28 cellular contexts compared by ENCODE assay signal in the genomic region with DNA sequence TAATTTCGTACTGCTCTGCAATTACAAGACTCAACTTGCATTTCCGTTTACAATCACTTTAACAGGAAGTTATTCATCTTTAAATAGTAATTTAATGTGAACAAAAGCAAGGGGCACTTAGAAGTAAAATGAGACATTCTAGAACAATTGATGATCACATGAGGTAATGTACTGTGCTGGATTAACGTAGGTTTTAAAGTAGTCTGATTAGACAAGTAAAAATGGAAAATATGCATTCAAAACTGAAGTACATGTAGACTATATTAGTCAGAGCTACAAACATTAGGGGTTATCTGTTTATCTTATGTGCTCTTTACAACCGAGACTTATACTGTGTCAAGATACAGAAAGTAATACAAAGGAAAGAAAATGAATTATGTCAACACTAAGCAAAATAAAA.
A peak's percentile ranks its signal among the peaks of the same experiment; 100 is the strongest.
DNase-seq lines count a peak whose midpoint lies in the region; ATAC-seq, FAIRE-seq and TF ChIP-seq lines count a peak whose summit lies in the region.
"Had no signal": no experiment of that assay in that cellular context is flagged by ENCODE, and none has a peak within 500 bp of the region (broad histone marks: within the 10 kb centered on the region; RNA-seq: fewer than 3 reads in every experiment).

No MANE protein-coding gene starts in this region.

- no peak for TF ChIP-seq RAD21 in HepG2 (CRISPR knock-in tag; IDR thresholded peaks at IDR 0.05)

- H3K79me2 ChIP-seq in HepG2 (ENCODE audit: insufficient read depth, low read length), result no peaks in the 10 kb centered on the region

- DNase-seq in DMS153 treated with DMSO at 0.1 percent for 48 hours (lab: John Stamatoyannopoulos, UW; ENCODE audit: unreplicated experiment) (peak; percentile 34), HS-5 (ENCODE audit: low read depth) (peak; percentile 8), NCI-H748 (lab: John Stamatoyannopoulos, UW; ENCODE audit: unreplicated experiment) (peak; percentile 77), epithelial cell of esophagus (ENCODE audit: low read depth) (peak; percentile 79), HepG2 (ENCODE audit: low spot score) (no peak)
- no peak for DNase-seq in activated naive CD4-positive, alpha-beta T cell treated with Interleukin-2 at 50 U/mL for 16 hours
- DNase-seq in activated naive CD4-positive, alpha-beta T cell (lab: John Stamatoyannopoulos, UW), result no peak
- DNase-seq: activated CD4-positive, alpha-beta T cell treated with anti-CD3 and anti-CD28 coated beads, Interleukin-2, amount 10 ng/mL, durations not matched to agents 7 days and 5 days; activated gamma-delta T cell; activated T-cell treated with anti-CD3 and anti-CD28 coated beads, Interleukin-2, amount 50 U/mL, for 24 hours; adrenal gland; brain microvascular endothelial cell; DND-41; erythroblast; islet precursor cell; left ventricle myocardium superior; natural killer cell; NCI-H226; OCI-M1; SW 1271; T1000; uterus had no signal

- no peak for FAIRE-seq in HepG2 (lab: Jason Lieb, UNC)
- FAIRE-seq: GM18507 had no signal

- no peak overlapping the region for H3K4me3 ChIP-seq in epithelial cell of esophagus (ENCODE audit: low read length)
- H3K4me3 ChIP-seq in HepG2 (replicated peaks in 1 of 3; ENCODE audit: insufficient read depth in 1 of 3, low read depth in 2 of 3, low read length in 3 of 3), result no peak overlapping the region
- H3K4me3 ChIP-seq: adrenal gland; BLaER1 treated with 17β-estradiol and CSF1 and Interleukin-3, amounts not matched to agents 10 nM and 100 nM; GM23338; uterus had no signal

- H3K27me3 ChIP-seq in HepG2 (ENCODE audit: control insufficient read depth in 1 of 2, insufficient read depth in 2 of 2, low read length in 2 of 2), result no peaks in the 10 kb centered on the region
- H3K27me3 ChIP-seq: adrenal gland; BLaER1 treated with 17β-estradiol and CSF1 and Interleukin-3, amounts not matched to agents 10 nM and 100 nM; brain microvascular endothelial cell; uterus had no signal

- no peak overlapping the region for H3K9ac ChIP-seq in HepG2 (ENCODE audit: insufficient read depth, low read depth, low read length)
- H3K9ac ChIP-seq: BLaER1 treated with 17β-estradiol and CSF1 and Interleukin-3, amounts not matched to agents 10 nM and 100 nM had no signal

- H2AFZ ChIP-seq in HepG2 (ENCODE audit: low read length), result no peak overlapping the region
- H2AFZ ChIP-seq: GM23338 had no signal

- no peak for TF ChIP-seq CTCF in epithelial cell of esophagus (IDR thresholded peaks at IDR 0.05; ENCODE audit: insufficient read depth, low read depth, low read length, missing control alignments)
- TF ChIP-seq CTCF in HepG2 (CRISPR knock-in tag; IDR thresholded peaks at IDR 0.05), result no peak

- no peak for TF ChIP-seq POLR2A in HepG2 (IDR thresholded peaks at IDR 0.05; ENCODE audit: insufficient read depth in 1 of 2, low read depth in 2 of 2, low read length in 2 of 2)

- H3K4me1 ChIP-seq in HepG2 (ENCODE audit: insufficient read depth, low read length), result no peaks in the 10 kb centered on the region
- H3K4me1 ChIP-seq: adrenal gland; BLaER1 treated with 17β-estradiol and CSF1 and Interleukin-3, amounts not matched to agents 10 nM and 100 nM; uterus had no signal

- H3K4me2 ChIP-seq in HepG2 (ENCODE audit: low read depth, low read length), result no peak overlapping the region
- H3K4me2 ChIP-seq: BLaER1 treated with 17β-estradiol and CSF1 and Interleukin-3, amounts not matched to agents 10 nM and 100 nM; GM23338 had no signal

- TF ChIP-seq EP300 in HepG2 (IDR thresholded peaks at IDR 0.05; ENCODE audit: low read depth in 2 of 2, low read length in 2 of 2) (no peak), HepG2 (CRISPR knock-in tag; IDR thresholded peaks at IDR 0.05; ENCODE audit: borderline replicate concordance) (no peak)

- ATAC-seq in HepG2, result no peak
- ATAC-seq in GM21381 (IDR thresholded peaks at IDR 0.05; ENCODE audit: unreplicated experiment), result no peak
- ATAC-seq: GM23338, left ventricle myocardium superior, natural killer cell, Right ventricle myocardium inferior, WTC11 had no signal

- in situ Hi-C loops in HepG2 (cut with HindIII; ENCODE audit: extremely low pct_ligation_motif_present, low pct_unique_long_range_greater_than_20kb), result no loop called here

- WGBS in HepG2 (ENCODE audit: low lambda C conversion rate), result under 1% methylated on average over 4 of the region's 4 CpGs

- no peaks in the 10 kb centered on the region for H3K9me3 ChIP-seq in HepG2 (ENCODE audit: low read length)
- H3K9me3 ChIP-seq: adrenal gland; BLaER1 treated with 17β-estradiol and CSF1 and Interleukin-3, amounts not matched to agents 10 nM and 100 nM; uterus had no signal

- H3K36me3 ChIP-seq in HepG2 (replicated peaks in 1 of 2; ENCODE audit: control insufficient read depth in 1 of 2, insufficient read depth in 2 of 2, low read length in 2 of 2), result no peaks in the 10 kb centered on the region
- H3K36me3 ChIP-seq: adrenal gland; BLaER1 treated with 17β-estradiol and CSF1 and Interleukin-3, amounts not matched to agents 10 nM and 100 nM; brain microvascular endothelial cell; uterus had no signal

- BruUV-seq in HepG2 (replicated peaks; lab: Mats Ljungman, UMichigan), result no TSS peak

- POLR2A ChIA-PET in HepG2 (lab: Yijun Ruan, JAX), result no interaction called here

- no peak overlapping the region for H3K27ac ChIP-seq in HepG2 (ENCODE audit: extremely low read length, insufficient read depth, low read length)
- H3K27ac ChIP-seq: adrenal gland; BLaER1 treated with 17β-estradiol and CSF1 and Interleukin-3, amounts not matched to agents 10 nM and 100 nM; brain microvascular endothelial cell; uterus had no signal

- no peaks in the 10 kb centered on the region for H4K20me1 ChIP-seq in HepG2 (ENCODE audit: insufficient read depth, low read length)
- H4K20me1 ChIP-seq: BLaER1 treated with 17β-estradiol and CSF1 and Interleukin-3, amounts not matched to agents 10 nM and 100 nM had no signal

- CTCF ChIA-PET in HepG2 (lab: Yijun Ruan, JAX; ENCODE audit: low intra/inter-chr PET ratio, low total read pairs), result no interaction called here

- intact Hi-C loops in HepG2 (cut with micrococcal nuclease; ENCODE audit: unreplicated experiment), result no loop called here

TF ChIP-seq in HepG2, 621 proteins besides CTCF, POLR2A, EP300 and RAD21 (continues in another document):
- TF ChIP-seq ZNF782 (CRISPR knock-in tag; IDR thresholded peaks at IDR 0.05; ENCODE audit: borderline replicate concordance) (no peak), ZBED4 (CRISPR knock-in tag; IDR thresholded peaks at IDR 0.05; ENCODE audit: borderline replicate concordance) (no peak), ZNF878 (CRISPR knock-in tag; IDR thresholded peaks at IDR 0.05) (no peak), ZNF644 (CRISPR knock-in tag; IDR thresholded peaks at IDR 0.05; ENCODE audit: low read depth) (no peak), ZNF33B (CRISPR knock-in tag; IDR thresholded peaks at IDR 0.05) (no peak), ZNF557 (CRISPR knock-in tag; IDR thresholded peaks at IDR 0.05) (no peak), RFXANK (CRISPR knock-in tag; IDR thresholded peaks at IDR 0.05) (no peak)
- TF ChIP-seq, protein P1, sequence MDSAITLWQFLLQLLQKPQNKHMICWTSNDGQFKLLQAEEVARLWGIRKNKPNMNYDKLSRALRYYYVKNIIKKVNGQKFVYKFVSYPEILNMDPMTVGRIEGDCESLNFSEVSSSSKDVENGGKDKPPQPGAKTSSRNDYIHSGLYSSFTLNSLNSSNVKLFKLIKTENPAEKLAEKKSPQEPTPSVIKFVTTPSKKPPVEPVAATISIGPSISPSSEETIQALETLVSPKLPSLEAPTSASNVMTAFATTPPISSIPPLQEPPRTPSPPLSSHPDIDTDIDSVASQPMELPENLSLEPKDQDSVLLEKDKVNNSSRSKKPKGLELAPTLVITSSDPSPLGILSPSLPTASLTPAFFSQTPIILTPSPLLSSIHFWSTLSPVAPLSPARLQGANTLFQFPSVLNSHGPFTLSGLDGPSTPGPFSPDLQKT (CRISPR knock-in tag; IDR thresholded peaks at IDR 0.05; ENCODE audit: borderline replicate concordance), result no peak

Comparison
In these comparisons a context has a peak if more than half of its experiments do, and no peak if none do; other contexts are left out.
1. DNase-seq: peak in DMS153 treated with DMSO at 0.1 percent for 48 hours (single experiment), HS-5 (single experiment), NCI-H748 (single experiment) and epithelial cell of esophagus (single experiment); none in activated naive CD4-positive, alpha-beta T cell treated with Interleukin-2 at 50 U/mL for 16 hours (single experiment), HepG2 (single experiment) and activated naive CD4-positive, alpha-beta T cell (0 of 4).